In genomic region chr15:78540135-78540954, GRCh38 we compare ENCODE assay signal across 8 cellular contexts. TPM values are rescaled to one million over a fixed set of nuclear protein-coding genes. Genes with fewer than 3 reads are reported as not detected.
DNase-seq lines count a peak whose midpoint lies in the region; ATAC-seq, FAIRE-seq and TF ChIP-seq lines count a peak whose summit lies in the region.

Gene PSMA4, plus strand, starts transcription at chr15:78540444. Its CDS starts 1,484 bp downstream, at chr15:78541928.

- H3K4me1 ChIP-seq in uterus, result peaks cover 0 to 5% of the 10 kb centered on the region in 2 donors

- no peaks in the 10 kb centered on the region for H3K36me3 ChIP-seq in uterus

- DNase-seq in GM12892 (ENCODE audit: insufficient read length) (peak; percentile 88), NCI-H146 (lab: John Stamatoyannopoulos, UW) (peak; percentile 88), T-helper 17 cell (peak; percentile 89 to 92 (median 92)), amygdala (lab: John Stamatoyannopoulos, UW) (peak; percentile 30 to 97 (median 86)), left ventricle myocardium superior (peak; percentile 96), putamen (ENCODE audit: low spot score) (peak; percentile 89), uterus (peak; percentile 91)

- H3K4me3 Mint-ChIP-seq in T-helper 17 cell, result peak within 1 kb of the TSS; percentile 95

- peaks cover 28% of the 10 kb centered on the region for H3K4me1 Mint-ChIP-seq in T-helper 17 cell

- H3K27ac Mint-ChIP-seq in T-helper 17 cell, result peak within 1 kb of the TSS; percentile 98

- FAIRE-seq in GM12892 (lab: Jason Lieb, UNC), result peak; percentile 96

- no peaks in the 10 kb centered on the region for H3K27me3 ChIP-seq in uterus

- no peaks in the 10 kb centered on the region for H3K9me3 ChIP-seq in T-helper 17 cell (ENCODE audit: control insufficient read depth, low read length, poor library complexity, severe bottlenecking)
- no peaks in the 10 kb centered on the region for H3K9me3 ChIP-seq in uterus

- ATAC-seq in HG02840 (IDR thresholded peaks at IDR 0.05; ENCODE audit: low FRiP score, unreplicated experiment), result peak; percentile 82
- peak; percentile 89 for ATAC-seq in T-helper 17 cell
- ATAC-seq in left ventricle myocardium superior, result peak; percentile 94

- intact Hi-C loops in left ventricle myocardium superior (cut with micrococcal nuclease), result no loop called here
- intact Hi-C loops in uterus (cut with DNase I; ENCODE audit: low total_unique reads), result no loop called here

- peaks cover 6% of the 10 kb centered on the region for H3K36me3 Mint-ChIP-seq in T-helper 17 cell (ENCODE audit: low read depth)

- peak within 1 kb of the TSS; percentile 56 to 76 for H3K4me3 ChIP-seq in uterus

- H3K27ac ChIP-seq in uterus, result peak within 1 kb of the TSS; percentile 94 to 95

- H3K27me3 Mint-ChIP-seq in T-helper 17 cell, result no peaks in the 10 kb centered on the region

- peak in 2 of 4 experiments; percentile 36 to 38 for TF ChIP-seq CTCF in uterus (IDR thresholded peaks at IDR 0.05)

- TF ChIP-seq POLR2A in GM12892 (IDR thresholded peaks at IDR 0.05; ENCODE audit: low read depth, low read length) (peak; percentile 88), uterus (IDR thresholded peaks at IDR 0.05) (peak; percentile 54 to 83)

RNA-seq across cellular contexts. Expression of gene PSMA4, which starts in this region (rescaled TPM):
- 383 TPM for polyA plus RNA-seq in GM12892 (2012; ENCODE audit: missing spikeins)
- total RNA-seq in T-helper 17 cell (10 to 100 TPM; 66.6 to 72.8 TPM), left ventricle myocardium superior (116 TPM), uterus (100 to 1,000 TPM; 119 to 291 (median 203) TPM)

Comparison
In these comparisons a context has a peak if more than half of its experiments do, and no peak if none do; other contexts are left out.
1. Peak in every context shown above with its lines: DNase-seq, ATAC-seq, H3K4me3 ChIP-seq and H3K27ac ChIP-seq.